ENCODE assay signal across 24 cellular contexts in the genomic region with DNA sequence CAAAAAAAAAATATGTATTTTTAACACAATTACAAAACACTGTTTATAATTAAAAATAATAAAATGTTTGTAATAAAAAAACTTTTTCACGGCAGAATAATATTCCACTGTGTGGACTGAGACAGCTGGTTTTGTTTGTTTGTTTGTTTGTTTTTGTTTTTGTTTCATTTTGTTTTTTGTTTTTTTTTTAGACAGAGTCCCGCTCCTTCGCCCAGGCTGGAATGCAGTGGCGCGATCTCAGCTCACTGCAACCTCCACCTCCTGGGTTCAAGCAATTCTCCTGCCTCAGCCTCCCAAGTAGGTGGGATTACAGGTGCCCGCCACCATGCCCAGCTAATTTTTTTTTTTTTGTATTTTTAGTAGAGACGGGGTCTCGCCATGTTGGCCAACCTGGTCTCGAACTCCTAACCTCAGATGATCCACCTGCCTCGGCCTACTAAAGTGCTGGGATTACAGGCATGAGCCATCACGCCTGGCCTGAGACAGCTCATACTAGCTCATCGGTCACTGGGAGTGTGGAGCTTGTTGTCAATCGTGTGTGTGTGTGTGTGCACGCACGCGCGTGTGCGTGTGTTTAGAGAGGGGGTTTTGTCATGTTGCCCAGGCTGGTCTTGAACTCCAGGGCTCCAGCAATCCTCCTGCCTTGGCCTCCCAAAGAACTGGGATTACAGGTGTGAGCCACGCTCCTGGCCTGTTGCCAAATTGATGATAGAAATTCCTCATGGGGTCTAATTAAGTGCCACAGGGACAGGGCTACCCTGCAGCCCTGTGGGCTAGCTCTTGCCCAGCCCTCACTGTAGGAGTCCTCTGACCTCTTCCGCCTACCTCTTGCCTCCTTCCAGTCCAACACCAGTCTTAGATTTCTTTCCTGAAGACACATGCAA. TPM values are rescaled to one million over a fixed set of nuclear protein-coding genes. Genes with fewer than 3 reads are reported as not detected.
"Had no signal": no experiment of that assay in that cellular context is flagged by ENCODE, and none has a peak within 500 bp of the region (broad histone marks: within the 10 kb centered on the region; RNA-seq: fewer than 3 reads in every experiment).

No MANE protein-coding gene starts in this region.

- H3K4me3 Mint-ChIP-seq: activated B cell treated with CpG ODN at 0.5 μM for 24 hours; activated CD4-positive, alpha-beta T cell treated with anti-CD3 and anti-CD28 coated beads for 36 hours; activated naive CD8-positive, alpha-beta T cell treated with anti-CD3 and anti-CD28 coated beads for 36 hours; activated T-cell treated with anti-CD3 and anti-CD28 coated beads, Interleukin-2, amount 50 U/mL, for 24 hours; nephron progenitor cell; stimulated activated naive B cell treated with anti-CD40 and anti-IgM and Interleukin-4, amounts not matched to agents 10 μg/mL and 1 μg/mL and 100 μg/mL, for 72 hours had no signal

- DNase-seq: activated B cell treated with CpG ODN at 0.5 μM for 24 hours; activated CD4-positive, alpha-beta T cell treated with anti-CD3 and anti-CD28 coated beads for 36 hours; activated CD4-positive, alpha-beta T cell treated with anti-CD3 and anti-CD28 coated beads, Interleukin-2, amount 50 U/mL, for 4 hours; activated CD8-positive, alpha-beta memory T cell treated with anti-CD3 and anti-CD28 coated beads for 24 hours; activated CD8-positive, alpha-beta memory T cell treated with anti-CD3 and anti-CD28 coated beads, Interleukin-2, amount 50 U/mL, for 4 hours; activated naive CD4-positive, alpha-beta T cell; activated naive CD8-positive, alpha-beta T cell treated with anti-CD3 and anti-CD28 coated beads for 36 hours; activated T-cell treated with anti-CD3 and anti-CD28 coated beads, Interleukin-2, amount 50 U/mL, for 24 hours; central memory CD4-positive, alpha-beta T cell; dermis blood vessel endothelial cell; effector memory CD4-positive, alpha-beta T cell; foreskin keratinocyte; nephron progenitor cell; small intestine; stimulated activated CD4-positive, alpha-beta T cell treated with anti-CD3 and anti-CD28 coated beads, Interleukin-15, amount 100 ng/mL, for 24 hours; stimulated activated CD8-positive, alpha-beta memory T cell treated with anti-CD3 and anti-CD28 coated beads, Interleukin-4, amount 100 ng/mL, for 48 hours; stimulated activated naive B cell treated with anti-CD40 and anti-IgM and Interleukin-4, amounts not matched to agents 10 μg/mL and 1 μg/mL and 100 μg/mL, for 72 hours; T-helper 1 cell; transverse colon had no signal

- H3K27ac Mint-ChIP-seq: activated B cell treated with CpG ODN at 0.5 μM for 24 hours; activated CD4-positive, alpha-beta T cell treated with anti-CD3 and anti-CD28 coated beads for 36 hours; activated naive CD8-positive, alpha-beta T cell treated with anti-CD3 and anti-CD28 coated beads for 36 hours; activated T-helper 2 cell treated with anti-CD3 and anti-CD28 coated beads, Interferon-gamma antibody, Interleukin-2, Interleukin-4, amounts not matched to agents 10 μg/mL and 5 μg/mL and 100 μg/mL, durations not matched to agents 14 hours and 24 hours and 36 hours; nephron progenitor cell; stimulated activated naive B cell treated with anti-CD40 and anti-IgM and Interleukin-4, amounts not matched to agents 10 μg/mL and 1 μg/mL and 100 μg/mL, for 72 hours had no signal

- H3K27ac ChIP-seq: foreskin keratinocyte had no signal

- H3K9me3 Mint-ChIP-seq: activated B cell treated with CpG ODN at 0.5 μM for 24 hours; activated naive CD8-positive, alpha-beta T cell treated with anti-CD3 and anti-CD28 coated beads for 36 hours; activated T-cell treated with anti-CD3 and anti-CD28 coated beads, Interleukin-2, amount 50 U/mL, for 24 hours; activated T-helper 2 cell treated with anti-CD3 and anti-CD28 coated beads, Interferon-gamma antibody, Interleukin-2, Interleukin-4, amounts not matched to agents 10 μg/mL and 5 μg/mL and 100 μg/mL, durations not matched to agents 14 hours and 24 hours and 36 hours; nephron progenitor cell; stimulated activated naive B cell treated with anti-CD40 and anti-IgM and Interleukin-4, amounts not matched to agents 10 μg/mL and 1 μg/mL and 100 μg/mL, for 72 hours had no signal

- H3K9me3 ChIP-seq: transverse colon had no signal

- H3K36me3 ChIP-seq: transverse colon had no signal

- ATAC-seq: activated CD4-positive, alpha-beta T cell treated with anti-CD3 and anti-CD28 coated beads for 36 hours; foreskin keratinocyte; left lobe of liver; sciatic nerve; stimulated activated naive B cell treated with anti-CD40 and anti-IgM and Interleukin-4, amounts not matched to agents 10 μg/mL and 1 μg/mL and 100 μg/mL, for 72 hours had no signal

- H3K36me3 Mint-ChIP-seq: activated naive CD8-positive, alpha-beta T cell treated with anti-CD3 and anti-CD28 coated beads for 36 hours had no signal

RNA-seq across cellular contexts. Expression of gene AIFM3, which starts 7.2 kb away (rescaled TPM):
- total RNA-seq: lung microvascular endothelial cell had no signal

RNA-seq across cellular contexts. Expression of gene P2RX6, which starts 55.1 kb away (rescaled TPM):
- total RNA-seq: kidney epithelial cell, lung microvascular endothelial cell had no signal
